In the genomic region with DNA sequence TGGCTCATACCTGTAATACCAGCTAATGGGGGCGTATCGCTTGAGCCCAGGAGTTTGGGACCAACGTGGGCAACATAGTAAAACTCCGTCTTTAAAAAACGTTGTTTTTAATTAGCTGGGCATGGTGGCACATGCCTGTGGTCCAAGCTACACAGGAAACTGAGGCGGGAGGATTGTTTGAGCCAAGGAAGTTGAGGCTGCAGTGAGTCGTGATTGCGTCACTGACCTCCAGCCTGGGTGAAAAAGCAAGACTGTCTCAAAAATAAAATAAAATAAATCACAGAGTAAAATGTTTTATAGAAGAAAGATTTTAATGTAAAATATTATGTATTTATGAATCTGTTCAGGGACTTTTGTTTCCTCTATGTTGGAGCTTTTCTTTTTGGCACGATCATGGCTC, we compare ENCODE assay signal across 22 cellular contexts. TPM values are rescaled to one million over a fixed set of nuclear protein-coding genes. Genes with fewer than 3 reads are reported as not detected.
DNase-seq lines count a peak whose midpoint lies in the region; ATAC-seq, FAIRE-seq and TF ChIP-seq lines count a peak whose summit lies in the region.
"Had no signal": no experiment of that assay in that cellular context is flagged by ENCODE, and none has a peak within 500 bp of the region (broad histone marks: within the 10 kb centered on the region; RNA-seq: fewer than 3 reads in every experiment).

No MANE protein-coding gene starts in this region.

- in situ Hi-C loops in KBM-7 (cut with MboI; ENCODE audit: low pct_unique_long_range_greater_than_20kb, low sequenced_read_pairs): loop anchor here (25.0 kb wide), 2 partner anchors 347 to 547 kb away; no protein-coding TSS in a partner anchor

- intact Hi-C loops in Right ventricle myocardium inferior (cut with DNase I): no loop called here

- FAIRE-seq in bronchial epithelial cell (lab: Jason Lieb, UNC) (no peak), GM19239 (lab: Jason Lieb, UNC) (no peak)

- no peak overlapping the region for H3K4me3 ChIP-seq in bronchial epithelial cell (ENCODE audit: low read depth, low read length)
- H3K4me3 ChIP-seq: skin epidermis, tibial artery had no signal

- no peaks in the 10 kb centered on the region for H3K36me3 ChIP-seq in bronchial epithelial cell (ENCODE audit: control insufficient read depth, insufficient read depth, low read length)
- H3K36me3 ChIP-seq: tibial artery had no signal

- no peaks in the 10 kb centered on the region for H3K27me3 ChIP-seq in bronchial epithelial cell (ENCODE audit: control insufficient read depth, insufficient read depth, low read length)
- H3K27me3 ChIP-seq: tibial artery had no signal

- no peak for TF ChIP-seq CTCF in bronchial epithelial cell (IDR thresholded peaks at IDR 0.05; ENCODE audit: insufficient read depth, low read length, severe bottlenecking)

- ATAC-seq in GM21360 (IDR thresholded peaks at IDR 0.05; ENCODE audit: unreplicated experiment) (no peak), Right ventricle myocardium inferior (no peak)
- ATAC-seq: left lobe of liver; stimulated activated naive CD8-positive, alpha-beta T cell treated with anti-CD3 and anti-CD28 coated beads, Interleukin-15, Interleukin-2, amounts not matched to agents 100 U/mL and 50 U/mL, for 24 hours had no signal

- DNase-seq in ELR (ENCODE audit: low read depth): peak; percentile 62
- DNase-seq in KBM-7: peak; percentile 17
- peak; percentile 70 for DNase-seq in bronchial epithelial cell (ENCODE audit: low read depth)
- DNase-seq in glomerular visceral epithelial cell (ENCODE audit: extremely low spot score): peak; percentile 16
- DNase-seq in GM19239 (ENCODE audit: insufficient read length, low spot score): no peak
- DNase-seq in NCI-H128 (lab: John Stamatoyannopoulos, UW; ENCODE audit: unreplicated experiment): no peak
- no peak for DNase-seq in Right ventricle myocardium inferior (ENCODE audit: missing footprints)
- DNase-seq: activated CD8-positive, alpha-beta memory T cell treated with anti-CD3 and anti-CD28 coated beads, Interleukin-2, amount 50 U/mL, for 48 hours; caudate nucleus; CD4-positive, alpha-beta memory T cell; DMS153; erythroblast; GOT3; NCI-H1436 treated with DMSO at 0.1 percent for 48 hours; SHP77 treated with DMSO at 0.1 percent for 48 hours; stimulated activated naive CD8-positive, alpha-beta T cell treated with anti-CD3 and anti-CD28 coated beads, Interleukin-15, Interleukin-2, amounts not matched to agents 100 U/mL and 50 U/mL, for 24 hours; tibial artery had no signal

RNA-seq across cellular contexts. Expression of gene STRIT1, which starts 15.3 kb away (rescaled TPM):
- total RNA-seq in bronchial epithelial cell (not detected in 2 replicates), Right ventricle myocardium inferior (0.84 TPM)
- total RNA-seq: CD4-positive, alpha-beta memory T cell; dermis microvascular lymphatic vessel endothelial cell; left lobe of liver; mesothelial cell of epicardium had no signal

Comparison
In these comparisons a context has a peak if more than half of its experiments do, and no peak if none do; other contexts are left out.
1. DNase-seq: peak in ELR (single experiment), KBM-7 (single experiment), bronchial epithelial cell (single experiment) and glomerular visceral epithelial cell (single experiment); none in GM19239 (single experiment), NCI-H128 (single experiment) and Right ventricle myocardium inferior (single experiment).